Comparison of ENCODE assay signal across 1 cellular context in the genomic region with DNA sequence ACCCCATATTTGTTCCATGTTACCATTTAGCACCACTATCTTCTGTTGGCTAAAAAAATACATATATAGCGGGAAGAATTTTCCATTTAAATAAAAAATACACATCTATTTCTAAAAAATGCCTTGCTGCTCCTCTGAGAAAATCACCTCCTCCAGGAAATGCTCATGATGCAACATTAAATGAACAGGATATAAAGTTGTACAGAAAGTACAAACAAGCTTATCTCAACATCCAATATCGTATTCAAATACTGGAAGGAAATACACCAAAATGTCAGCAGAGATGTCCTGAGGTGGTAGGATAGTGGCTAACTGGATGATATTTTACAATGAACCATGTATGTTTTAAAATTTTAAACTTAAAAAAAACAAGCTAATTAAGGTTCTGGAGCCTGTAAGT.
TF ChIP-seq lines count a peak whose summit lies in the region.

No MANE protein-coding gene starts in this region.

TF ChIP-seq in SK-N-SH, 30 proteins besides CTCF, POLR2A, EP300 and RAD21:
- TF ChIP-seq TAF1 (IDR thresholded peaks at IDR 0.05; ENCODE audit: borderline replicate concordance, low read depth, low read length) (no peak), RXRA (IDR thresholded peaks at IDR 0.05; ENCODE audit: borderline replicate concordance, low read depth) (no peak), ELF1 (IDR thresholded peaks at IDR 0.05) (no peak), TCF12 (IDR thresholded peaks at IDR 0.05) (no peak), REST (IDR thresholded peaks at IDR 0.05; ENCODE audit: low read depth, low read length) (no peak), SIN3A (IDR thresholded peaks at IDR 0.05; ENCODE audit: borderline replicate concordance, low read depth, low read length) (no peak), CHD2 (IDR thresholded peaks at IDR 0.05; ENCODE audit: low read length, partially characterized antibody) (no peak), GABPA (IDR thresholded peaks at IDR 0.05; ENCODE audit: low read depth) (no peak), TEAD4 (IDR thresholded peaks at IDR 0.05; ENCODE audit: borderline replicate concordance, insufficient read depth) (no peak), GATA2 (CRISPR knock-in tag; IDR thresholded peaks at IDR 0.05) (no peak), MAX (IDR thresholded peaks at IDR 0.05; ENCODE audit: low read depth) (no peak), NRF1 (IDR thresholded peaks at IDR 0.05; ENCODE audit: low read depth, low read length) (no peak), MEF2A (IDR thresholded peaks at IDR 0.05; ENCODE audit: borderline replicate concordance, low read depth) (no peak), IRF3 (IDR thresholded peaks at IDR 0.05; ENCODE audit: low read depth, low read length) (no peak)
- TF ChIP-seq, protein P1, sequence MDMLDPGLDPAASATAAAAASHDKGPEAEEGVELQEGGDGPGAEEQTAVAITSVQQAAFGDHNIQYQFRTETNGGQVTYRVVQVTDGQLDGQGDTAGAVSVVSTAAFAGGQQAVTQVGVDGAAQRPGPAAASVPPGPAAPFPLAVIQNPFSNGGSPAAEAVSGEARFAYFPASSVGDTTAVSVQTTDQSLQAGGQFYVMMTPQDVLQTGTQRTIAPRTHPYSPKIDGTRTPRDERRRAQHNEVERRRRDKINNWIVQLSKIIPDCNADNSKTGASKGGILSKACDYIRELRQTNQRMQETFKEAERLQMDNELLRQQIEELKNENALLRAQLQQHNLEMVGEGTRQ (IDR thresholded peaks at IDR 0.05; ENCODE audit: borderline replicate concordance, low read depth, low read length), result no peak
- TF ChIP-seq, protein P2, sequence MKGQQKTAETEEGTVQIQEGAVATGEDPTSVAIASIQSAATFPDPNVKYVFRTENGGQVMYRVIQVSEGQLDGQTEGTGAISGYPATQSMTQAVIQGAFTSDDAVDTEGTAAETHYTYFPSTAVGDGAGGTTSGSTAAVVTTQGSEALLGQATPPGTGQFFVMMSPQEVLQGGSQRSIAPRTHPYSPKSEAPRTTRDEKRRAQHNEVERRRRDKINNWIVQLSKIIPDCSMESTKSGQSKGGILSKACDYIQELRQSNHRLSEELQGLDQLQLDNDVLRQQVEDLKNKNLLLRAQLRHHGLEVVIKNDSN (IDR thresholded peaks at IDR 0.05; ENCODE audit: borderline replicate concordance, low read depth), result no peak
